ENCODE assay signal across 8 cellular contexts in the genomic region with DNA sequence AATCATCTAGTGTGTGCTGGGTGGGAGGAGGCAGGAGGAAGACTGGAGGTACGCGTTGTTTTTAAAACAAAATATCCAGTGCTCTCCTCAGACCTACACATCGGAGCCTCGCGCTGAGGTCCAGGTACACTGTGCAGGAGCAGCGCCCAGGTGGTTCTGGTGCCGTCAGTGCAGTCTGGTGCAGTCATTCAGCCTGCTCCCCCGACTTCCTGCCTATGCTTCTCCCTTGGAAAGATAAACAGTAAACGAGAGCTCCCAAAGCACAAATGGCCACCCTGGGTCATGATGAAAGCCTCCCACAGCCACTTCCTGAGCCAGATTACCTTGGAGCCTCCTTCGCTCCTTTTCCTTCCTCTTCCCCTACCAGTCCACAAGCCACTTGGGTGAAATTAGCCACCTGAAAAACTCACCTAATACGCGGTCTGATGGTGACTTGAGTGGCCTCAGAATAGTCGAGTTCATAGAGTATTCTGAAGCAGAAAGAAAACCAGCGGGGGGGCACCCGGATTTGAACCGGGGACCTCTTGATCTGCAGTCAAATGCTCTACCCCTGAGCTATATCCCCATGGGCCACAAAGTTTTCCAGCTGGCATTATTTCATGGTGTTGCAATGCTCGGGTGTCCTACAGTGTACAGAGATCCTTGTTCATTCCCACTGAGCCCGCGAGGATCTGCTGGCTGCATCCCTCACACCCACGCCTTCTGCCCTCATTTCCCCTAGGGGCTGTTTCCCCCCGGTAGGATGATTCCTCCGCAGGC.
DNase-seq lines count a peak whose midpoint lies in the region; ATAC-seq, FAIRE-seq and TF ChIP-seq lines count a peak whose summit lies in the region.

No MANE protein-coding gene starts in this region.

- intact Hi-C loops in right lobe of liver (cut with DNase I) = no loop called here

- no peak for TF ChIP-seq POLR2A in right lobe of liver (IDR thresholded peaks at IDR 0.05)
- TF ChIP-seq POLR2A in GM18505 (IDR thresholded peaks at IDR 0.05; ENCODE audit: borderline replicate concordance, extremely low read depth, insufficient read depth, insufficient read length) = no peak

- no peak overlapping the region for H3K27ac ChIP-seq in right lobe of liver

- no peak for FAIRE-seq in bronchial epithelial cell (lab: Jason Lieb, UNC)

- H3K4me3 ChIP-seq in bronchial epithelial cell (ENCODE audit: low read depth, low read length) (no peak overlapping the region), right lobe of liver (no peak overlapping the region)

- H3K27me3 ChIP-seq in bronchial epithelial cell (ENCODE audit: control insufficient read depth, insufficient read depth, low read length) = no peaks in the 10 kb centered on the region
- peaks cover 3 to 26% of the 10 kb centered on the region in 2 donors for H3K27me3 ChIP-seq in right lobe of liver

- TF ChIP-seq CTCF in bronchial epithelial cell (IDR thresholded peaks at IDR 0.05; ENCODE audit: insufficient read depth, low read length, severe bottlenecking) = no peak
- TF ChIP-seq CTCF in right lobe of liver (IDR thresholded peaks at IDR 0.05) = no peak

- DNase-seq in ELR (ENCODE audit: low read depth) (peak; percentile 68), MV-4-11 (lab: John Stamatoyannopoulos, UW) (peak; percentile 48), bronchial epithelial cell (ENCODE audit: low read depth) (peak; percentile 82), right lobe of liver (peak; percentile 43 to 74 (median 72)), Kasumi-1 (lab: John Stamatoyannopoulos, UW) (no peak)

- H3K36me3 ChIP-seq in bronchial epithelial cell (ENCODE audit: control insufficient read depth, insufficient read depth, low read length) (no peaks in the 10 kb centered on the region), right lobe of liver (no peaks in the 10 kb centered on the region)

- peak; percentile 63 to 88 (median 86) for ATAC-seq in right lobe of liver
- no peak for ATAC-seq in HG03108 (IDR thresholded peaks at IDR 0.05; ENCODE audit: unreplicated experiment)
- no peak for ATAC-seq in HG03378 (IDR thresholded peaks at IDR 0.05; ENCODE audit: unreplicated experiment)
- ATAC-seq in GM18505 (IDR thresholded peaks at IDR 0.05; ENCODE audit: unreplicated experiment) = no peak

- WGBS in right lobe of liver (ENCODE audit: insufficient coverage, low coverage, low lambda C conversion rate, missing lambda C conversion rate) = 18% methylated on average over 20 of the region's 22 CpGs

- H3K4me1 ChIP-seq in right lobe of liver = peaks cover 0 to 5% (median 0%) of the 10 kb centered on the region in 4 donors

- H3K9me3 ChIP-seq in right lobe of liver = no peaks in the 10 kb centered on the region

Comparison
In these comparisons a context has a peak if more than half of its experiments do, and no peak if none do; other contexts are left out.
1. DNase-seq: peak in ELR (single experiment), MV-4-11 (single experiment), bronchial epithelial cell (single experiment) and right lobe of liver (3 of 3); none in Kasumi-1 (0 of 2).
2. ATAC-seq: peak in right lobe of liver (4 of 4); none in HG03108 (single experiment), HG03378 (single experiment) and GM18505 (single experiment).